30 cellular contexts compared by ENCODE assay signal in genomic region chr3:195563317-195563716, GRCh38. TPM values are rescaled to one million over a fixed set of nuclear protein-coding genes. Genes with fewer than 3 reads are reported as not detected.
"Had no signal": no experiment of that assay in that cellular context is flagged by ENCODE, and none has a peak within 500 bp of the region (broad histone marks: within the 10 kb centered on the region; RNA-seq: fewer than 3 reads in every experiment).

No MANE protein-coding gene starts in this region.

- H3K36me3 ChIP-seq: left ventricle myocardium inferior, neural progenitor cell, neutrophil, right atrium auricular region, right lobe of liver, stomach, thyroid gland, transverse colon, upper lobe of left lung had no signal

- H3K4me3 ChIP-seq: left ventricle myocardium inferior, lung, neural progenitor cell, right atrium auricular region, right lobe of liver, skin epidermis, stomach, testis, thyroid gland, transverse colon, upper lobe of left lung had no signal

- H3K9me3 ChIP-seq: left ventricle myocardium inferior, neutrophil, right atrium auricular region, right lobe of liver, stomach, testis, thyroid gland, transverse colon, upper lobe of left lung had no signal

- H3K4me2 ChIP-seq: neural progenitor cell had no signal

- H2AFZ ChIP-seq: neural progenitor cell had no signal

- H3K27ac ChIP-seq: left ventricle myocardium inferior, neural progenitor cell, neutrophil, right atrium auricular region, right lobe of liver, skin epidermis, stomach, testis, thyroid gland, transverse colon, upper lobe of left lung had no signal

- H3K4me1 ChIP-seq: neural progenitor cell, right lobe of liver, stomach, thyroid gland, upper lobe of left lung had no signal

- H3K9ac ChIP-seq: neural progenitor cell had no signal

- ATAC-seq: left colon; natural killer cell; right lobe of liver; stimulated activated naive B cell treated with anti-CD40 and anti-IgM and Interleukin-4, amounts not matched to agents 10 μg/mL and 1 μg/mL and 100 μg/mL, for 72 hours; stimulated activated naive CD8-positive, alpha-beta T cell treated with anti-CD3 and anti-CD28 coated beads, Interleukin-15, Interleukin-2, amounts not matched to agents 100 U/mL and 50 U/mL, for 24 hours had no signal

- DNase-seq: hypothalamus; immature natural killer cell; kidney; left colon; left ventricle myocardium inferior; mesendoderm; naive B cell; natural killer cell; nephron progenitor cell; occipital lobe; right lobe of liver; stimulated activated CD4-positive, alpha-beta T cell treated with anti-CD3 and anti-CD28 coated beads, Interleukin-12 subunit alpha, Interleukin-12 subunit beta, amount 100 ng/mL, for 4 hours; stimulated activated CD4-positive, alpha-beta T cell treated with anti-CD3 and anti-CD28 coated beads, Interleukin-15, amount 100 ng/mL, for 24 hours; stimulated activated CD4-positive, alpha-beta T cell treated with anti-CD3 and anti-CD28 coated beads, Interleukin-2, amount 100 ng/mL, for 24 hours; stimulated activated CD4-positive, alpha-beta T cell treated with anti-CD3 and anti-CD28 coated beads, Interleukin-4, amount 100 ng/mL, for 1 hour; stimulated activated naive B cell treated with anti-CD40 and anti-IgM and Interleukin-4, amounts not matched to agents 10 μg/mL and 1 μg/mL and 100 μg/mL, for 72 hours; stimulated activated naive CD8-positive, alpha-beta T cell treated with anti-CD3 and anti-CD28 coated beads, Interleukin-15, Interleukin-2, amounts not matched to agents 100 U/mL and 50 U/mL, for 24 hours; stomach; testis; thyroid gland; transverse colon; upper lobe of left lung had no signal

- H3K27me3 ChIP-seq: neural progenitor cell, right atrium auricular region, right lobe of liver, testis, thyroid gland, upper lobe of left lung had no signal

RNA-seq across cellular contexts. Expression of gene APOD, which starts 20.4 kb away (rescaled TPM):
- total RNA-seq: mononuclear cell, natural killer cell, progenitor cell of endocrine pancreas, renal cortical epithelial cell had no signal
- polyA plus RNA-seq: immature natural killer cell had no signal
